9 cellular contexts compared by ENCODE assay signal in genomic region chr6:26554669-26555504, GRCh38. TPM values are rescaled to one million over a fixed set of nuclear protein-coding genes. Genes with fewer than 3 reads are reported as not detected.
DNase-seq lines count a peak whose midpoint lies in the region; ATAC-seq and TF ChIP-seq lines count a peak whose summit lies in the region.
"Had no signal": no experiment of that assay in that cellular context is flagged by ENCODE, and none has a peak within 500 bp of the region (broad histone marks: within the 10 kb centered on the region; RNA-seq: fewer than 3 reads in every experiment).

No MANE protein-coding gene starts in this region.

- H3K27ac ChIP-seq in prostate gland = peak overlapping the region; percentile 5 to 71

- TF ChIP-seq CTCF in prostate gland (IDR thresholded peaks at IDR 0.05) = no peak

- H3K4me1 ChIP-seq in prostate gland (replicated peaks) = no peaks in the 10 kb centered on the region

- TF ChIP-seq POLR2A in prostate gland (IDR thresholded peaks at IDR 0.05) = no peak

- peak overlapping the region in 1 of 2 donors; percentile 2 for H3K4me3 ChIP-seq in prostate gland

- WGBS in prostate gland = 19% methylated on average over 27 of the region's 27 CpGs

- DNase-seq in DMS 273 treated with DMSO at 0.1 percent for 48 hours (lab: John Stamatoyannopoulos, UW) (peak; percentile 56), RPMI8226 (peak; percentile 92), head of caudate nucleus (peak in 36 of 42 donors; percentile 37 to 85 (median 60)), prostate gland (ENCODE audit: low spot score) (no peak)
- DNase-seq in activated naive CD4-positive, alpha-beta T cell treated with Interleukin-2 at 50 U/mL for 16 hours = peak; percentile 64

- ATAC-seq in HG03196 (IDR thresholded peaks at IDR 0.05; ENCODE audit: unreplicated experiment) = peak; percentile 29
- ATAC-seq in GM21619 (IDR thresholded peaks at IDR 0.05; ENCODE audit: unreplicated experiment) = no peak
- ATAC-seq in HG03045 (IDR thresholded peaks at IDR 0.05; ENCODE audit: unreplicated experiment) = no peak

- no peaks in the 10 kb centered on the region for H3K27me3 ChIP-seq in prostate gland (replicated peaks; ENCODE audit: insufficient read depth)

- no peaks in the 10 kb centered on the region for H3K36me3 ChIP-seq in prostate gland

- H3K9me3 ChIP-seq in prostate gland = no peaks in the 10 kb centered on the region

- intact Hi-C loops in head of caudate nucleus (cut with DNase I) = no loop called here
- intact Hi-C loops in prostate gland (cut with DNase I) = loop anchor here (10.0 kb wide), 1 partner anchor 920 kb away; the partner anchor contains the start of gene ZNF184

RNA-seq across cellular contexts. Expression of gene HMGN4, which starts 16.7 kb away (rescaled TPM):
- total RNA-seq in prostate gland = 10 to 100 TPM; 53.5 to 83.0 TPM

RNA-seq across cellular contexts. Expression of gene ABT1, which starts 41.9 kb away (rescaled TPM):
- 10 to 100 TPM; 15.7 to 19.7 TPM for total RNA-seq in prostate gland

RNA-seq across cellular contexts. Expression of gene BTN1A1, which starts 54.8 kb away (rescaled TPM):
- total RNA-seq in prostate gland = under 1 TPM in 1 of 2 donors, not detected in 1; 0.23 TPM
- total RNA-seq: T-helper 2 cell treated with Interferon-gamma antibody and Interleukin-4, amounts not matched to agents 100 ng/mL and 5 ng/mL, for 36 hours had no signal
